In the genomic region with DNA sequence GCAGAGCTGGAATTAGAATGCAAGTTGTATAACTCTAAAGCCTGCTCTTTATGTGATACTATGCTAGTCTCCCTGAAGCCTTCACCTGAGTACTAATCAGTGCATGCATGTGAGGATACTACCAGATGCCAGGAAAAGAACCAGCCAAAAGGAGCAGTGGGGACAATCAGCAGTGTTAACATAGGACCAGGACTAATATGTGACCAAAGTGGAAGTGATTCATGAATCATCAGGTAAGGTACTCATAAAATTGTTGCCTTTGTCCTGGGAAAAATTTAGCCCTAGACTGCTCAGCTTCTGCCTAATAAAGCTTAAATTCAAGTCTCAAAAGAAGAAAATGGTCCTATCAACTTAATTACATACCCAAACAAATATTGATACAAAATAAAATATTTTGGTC, we compare ENCODE assay signal across 27 cellular contexts. TPM values are rescaled to one million over a fixed set of nuclear protein-coding genes. Genes with fewer than 3 reads are reported as not detected.
"Had no signal": no experiment of that assay in that cellular context is flagged by ENCODE, and none has a peak within 500 bp of the region (broad histone marks: within the 10 kb centered on the region; RNA-seq: fewer than 3 reads in every experiment).

No MANE protein-coding gene starts in this region.

- H3K4me1 ChIP-seq: pancreas, prostate gland, sigmoid colon, stomach, suprapubic skin, testis, tibial artery, transverse colon, upper lobe of right lung, uterus had no signal

- DNase-seq: naive thymus-derived CD8-positive, alpha-beta T cell; nephron progenitor cell; nucleus accumbens; pancreas; right cardiac atrium; right lobe of liver; sigmoid colon; small intestine; stimulated activated CD4-positive, alpha-beta T cell treated with anti-CD3 and anti-CD28 coated beads, Interleukin-15, amount 100 ng/mL, for 24 hours; stimulated activated CD4-positive, alpha-beta T cell treated with anti-CD3 and anti-CD28 coated beads, Interleukin-2, amount 100 ng/mL, for 24 hours; stimulated activated CD4-positive, alpha-beta T cell treated with anti-CD3 and anti-CD28 coated beads, Interleukin-2, amount 100 ng/mL, for 48 hours; stimulated activated CD4-positive, alpha-beta T cell treated with anti-CD3 and anti-CD28 coated beads, Interleukin-4, amount 100 ng/mL, for 24 hours; stimulated activated naive B cell treated with anti-CD40 and anti-IgM and Interleukin-4, amounts not matched to agents 10 μg/mL and 1 μg/mL and 100 μg/mL, for 72 hours; stimulated activated naive CD4-positive, alpha-beta T cell treated with Interleukin-2 at 50 U/mL for 16 hours; stomach; testis; tibial artery; transverse colon; upper lobe of right lung; uterus had no signal

- ATAC-seq: naive thymus-derived CD8-positive, alpha-beta T cell; natural killer cell treated with Interleukin-12 subunit alpha and Interleukin-12 subunit beta and Interleukin-15 and Interleukin-18, amount 100 ng/mL, for 72 hours; pancreas; right cardiac atrium; right lobe of liver; stimulated activated effector memory CD8-positive, alpha-beta T cell treated with anti-CD3 and anti-CD28 coated beads, Interleukin-12 subunit alpha, Interleukin-12 subunit beta, amount 100 ng/mL, for 72 hours; stimulated activated naive B cell treated with anti-CD40 and anti-IgM and Interleukin-4, amounts not matched to agents 10 μg/mL and 1 μg/mL and 100 μg/mL, for 72 hours; upper lobe of right lung had no signal

- H3K27ac ChIP-seq: neutrophil, pancreas, prostate gland, right lobe of liver, sigmoid colon, stomach, suprapubic skin, testis, tibial artery, transverse colon, upper lobe of right lung, uterus had no signal

- H3K4me3 ChIP-seq: pancreas, prostate gland, right lobe of liver, sigmoid colon, stomach, suprapubic skin, testis, tibial artery, transverse colon, upper lobe of right lung, uterus had no signal

- H3K27me3 ChIP-seq: right lobe of liver, sigmoid colon, suprapubic skin, testis, tibial artery, transverse colon, uterus had no signal

- H3K36me3 ChIP-seq: neutrophil, pancreas, prostate gland, right lobe of liver, sigmoid colon, stomach, suprapubic skin, tibial artery, transverse colon, upper lobe of right lung, uterus had no signal

- H3K9me3 ChIP-seq: neutrophil, pancreas, prostate gland, right lobe of liver, sigmoid colon, suprapubic skin, testis, tibial artery, transverse colon, upper lobe of right lung, uterus had no signal

RNA-seq across cellular contexts. Expression of gene TSLP, which starts 13.4 kb away (rescaled TPM):
- total RNA-seq: natural killer cell treated with Interleukin-12 subunit alpha and Interleukin-12 subunit beta and Interleukin-15 and Interleukin-18, amount 100 ng/mL, for 72 hours; neural crest cell; osteocyte had no signal
